ENCODE assay signal across 8 cellular contexts in genomic region chr3:107524214-107525100, GRCh38. TPM values are rescaled to one million over a fixed set of nuclear protein-coding genes. Genes with fewer than 3 reads are reported as not detected.
DNase-seq lines count a peak whose midpoint lies in the region; ATAC-seq, FAIRE-seq and TF ChIP-seq lines count a peak whose summit lies in the region.

No MANE protein-coding gene starts in this region.

- peak overlapping the region; percentile 94 for H3K4me3 ChIP-seq in A549
- H3K4me3 ChIP-seq in Panc1 (ENCODE audit: low read depth in 2 of 2, low read length in 2 of 2) = peak overlapping the region; percentile 59 to 86
- H3K4me3 ChIP-seq in fibroblast of pulmonary artery (replicated peaks; ENCODE audit: low read depth, low read length) = peak overlapping the region; percentile 87

- BruUV-seq in Panc1 (replicated peaks; lab: Mats Ljungman, UMichigan) = no TSS peak

- peaks cover 3 to 29% (median 9%) of the 10 kb centered on the region in 3 donors for H3K36me3 Mint-ChIP-seq in naive thymus-derived CD8-positive, alpha-beta T cell

- no peak for TF ChIP-seq RAD21 in A549 (conservative IDR thresholded peaks at IDR 0.05 in 1 of 2, IDR thresholded peaks at IDR 0.05 in 1 of 2)

- H3K4me2 ChIP-seq in A549 = peak overlapping the region; percentile 88

- DNase-seq in A549 (ENCODE audit: low read depth in 1 of 2, low spot score in 1 of 2) (peak in 1 of 2 experiments; percentile 54), Panc1 (ENCODE audit: low read depth, low spot score) (no peak), fibroblast of pulmonary artery (ENCODE audit: low read depth) (peak; percentile 57), superior temporal gyrus (ENCODE audit: extremely low spot score) (peak; percentile 80)
- peak; percentile 45 for DNase-seq in activated T-helper 9 cell treated with anti-CD3 and anti-CD28 coated beads, Interleukin-2, amount 50 U/mL, for 16 hours (ENCODE audit: low read depth)
- DNase-seq in naive thymus-derived CD8-positive, alpha-beta T cell = peak; percentile 14 to 67 (median 49)

- ATAC-seq in A549 (peak; percentile 8 to 11; a peak in 4 of 6 replicates), GM18511 (IDR thresholded peaks at IDR 0.05; ENCODE audit: unreplicated experiment) (peak; percentile 4), Panc1 (peak; percentile 25; the same call in 1 of the 2 replicates), GM21786 (IDR thresholded peaks at IDR 0.05; ENCODE audit: unreplicated experiment) (no peak)
- peak in 1 of 2 donors; percentile 5 for ATAC-seq in naive thymus-derived CD8-positive, alpha-beta T cell

- H3K4me1 Mint-ChIP-seq in naive thymus-derived CD8-positive, alpha-beta T cell = peaks cover 13 to 50% (median 40%) of the 10 kb centered on the region in 4 donors

- no peaks in the 10 kb centered on the region; the same call in none of the 2 replicates for H3K36me3 ChIP-seq in Panc1 (ENCODE audit: control insufficient read depth, insufficient read depth, low read length)

- H3K9me3 ChIP-seq in A549 = no peaks in the 10 kb centered on the region
- H3K9me3 ChIP-seq in Panc1 (ENCODE audit: control insufficient read depth, insufficient read depth, low read depth, low read length) = no peaks in the 10 kb centered on the region

- H3K27ac Mint-ChIP-seq in naive thymus-derived CD8-positive, alpha-beta T cell = peak overlapping the region; percentile 92 to 99 (median 96)

- POLR2A ChIA-PET in A549 (lab: Yijun Ruan, JAX) = interaction anchor here (0.6 to 1.6 kb wide), 7 partner anchors 11 to 465 kb away, joined by 3 to 19 read pairs (median 4); no protein-coding TSS in a partner anchor
- POLR2A ChIA-PET in Panc1 (lab: Charles Lee) = interaction anchor here (0.5 kb wide), 1 partner anchor 20 kb away, joined by 6 read pairs; no protein-coding TSS in a partner anchor
- POLR2A ChIA-PET in naive thymus-derived CD8-positive, alpha-beta T cell (lab: Charles Lee) = interaction anchor here (0.6 to 0.9 kb wide), 5 partner anchors 38 to 700 kb away, joined by 3 to 4 read pairs (median 4); no protein-coding TSS in a partner anchor

- peaks cover 8% of the 10 kb centered on the region; the same call in 1 of the 2 replicates for H3K27me3 ChIP-seq in Panc1 (ENCODE audit: control insufficient read depth, insufficient read depth, low read length)

- TF ChIP-seq CTCF in A549 (IDR thresholded peaks at IDR 0.05) (no peak), Panc1 (IDR thresholded peaks at IDR 0.05) (no peak), fibroblast of pulmonary artery (IDR thresholded peaks at IDR 0.05; ENCODE audit: low read length, missing control alignments) (no peak)

- intact Hi-C loops in Panc1 (cut with micrococcal nuclease; ENCODE audit: unreplicated experiment) = loop anchor here (5.0 kb wide), 1 partner anchor 287 kb away; no protein-coding TSS in a partner anchor

- no peak for FAIRE-seq in A549 (lab: Jason Lieb, UNC)

- peak overlapping the region; percentile 76 to 93 for H3K27ac ChIP-seq in A549
- H3K27ac ChIP-seq in Panc1 (ENCODE audit: low read length) = peak overlapping the region; percentile 67

- in situ Hi-C loops in Panc1 (cut with HindIII; ENCODE audit: low pct_unique_long_range_greater_than_20kb, low sequenced_read_pairs) = no loop called here

- H3K4me3 Mint-ChIP-seq in naive thymus-derived CD8-positive, alpha-beta T cell = peak overlapping the region; percentile 81 to 100 (median 98)

- no peak for TF ChIP-seq EP300 in A549 (IDR thresholded peaks at IDR 0.05)

- peak; percentile 30; the same call in 1 of the 2 replicates for TF ChIP-seq POLR2A in A549 (IDR thresholded peaks at IDR 0.05; ENCODE audit: low read length)

- CTCF ChIA-PET in A549 (lab: Yijun Ruan, JAX) = no interaction called here
- CTCF ChIA-PET in Panc1 (lab: Charles Lee) = interaction anchor here (0.6 kb wide), 2 partner anchors 52 to 72 kb away, joined by 3 to 6 read pairs; no protein-coding TSS in a partner anchor

- H3K27me3 Mint-ChIP-seq in naive thymus-derived CD8-positive, alpha-beta T cell = no peaks in the 10 kb centered on the region

- H3K9me3 Mint-ChIP-seq in naive thymus-derived CD8-positive, alpha-beta T cell = no peaks in the 10 kb centered on the region

- WGBS in A549 (ENCODE audit: missing lambda C conversion rate) = 1% methylated on average over 22 of the region's 47 CpGs

- H3K4me1 ChIP-seq in A549 = peaks cover 11% of the 10 kb centered on the region; the same call in 2 of the 3 replicates
- peaks cover 4% of the 10 kb centered on the region for H3K4me1 ChIP-seq in Panc1 (ENCODE audit: control insufficient read depth, insufficient read depth, low read length)

TF ChIP-seq in A549, 52 proteins besides CTCF, POLR2A, EP300 and RAD21:
- TF ChIP-seq USF2 (IDR thresholded peaks at IDR 0.05) (no peak), PBX3 (IDR thresholded peaks at IDR 0.05) (no peak), RCOR1 (IDR thresholded peaks at IDR 0.05; ENCODE audit: low read depth, low read length) (no peak), RFX5 (IDR thresholded peaks at IDR 0.05) (no peak), KDM5A (IDR thresholded peaks at IDR 0.05) (no peak), ESRRA (IDR thresholded peaks at IDR 0.05; ENCODE audit: borderline replicate concordance, low read length) (no peak), PHF8 (IDR thresholded peaks at IDR 0.05; ENCODE audit: borderline replicate concordance, low read depth) (no peak), REST (IDR thresholded peaks at IDR 0.05) (no peak), HOXB5 (CRISPR knock-in tag; IDR thresholded peaks at IDR 0.05) (no peak), HOXA7 (CRISPR knock-in tag; IDR thresholded peaks at IDR 0.05) (no peak), CHD2 (IDR thresholded peaks at IDR 0.05; ENCODE audit: low read length, partially characterized antibody) (no peak)

RNA-seq across cellular contexts. Expression of gene BBX, which starts 1.7 kb away (rescaled TPM):
- 55.7 and 62.8 TPM in 2 replicates for polyA plus RNA-seq in A549 (2011; rRNA removed)
- polyA plus RNA-seq in A549 (2012; cell fraction: cytosol; rRNA removed) = 7.9 and 8.2 TPM in 2 replicates
- 6.4 and 8.8 TPM in 2 replicates for polyA plus RNA-seq in A549 (2012; cell fraction: nucleus; rRNA removed)
- polyA plus RNA-seq in A549 (2017; fragmentation: RNase III; extraction: RNeasy Plus Mini Kit Qiagen cat#74134 plus additional on column Dnase treatment) = 16.4 to 16.8 TPM (median 16.7 TPM) in 3 replicates
- 119 and 120 TPM in 2 replicates for polyA minus RNA-seq in A549 (2011; rRNA and poly(A)+ RNA removed)
- total RNA-seq in Panc1 (2021; ENCODE audit: unreplicated experiment) = 28.5 TPM
- 14.8 TPM for polyA plus RNA-seq in Panc1 (2012; ENCODE audit: insufficient read length)
- total RNA-seq in naive thymus-derived CD8-positive, alpha-beta T cell = 10 to 100 TPM; 87.8 to 93.2 TPM
- 10 to 100 TPM; 86.9 to 95.4 (median 94.2) TPM for polyA plus RNA-seq in naive thymus-derived CD8-positive, alpha-beta T cell
